ENCODE assay signal across 12 cellular contexts in the genomic region with DNA sequence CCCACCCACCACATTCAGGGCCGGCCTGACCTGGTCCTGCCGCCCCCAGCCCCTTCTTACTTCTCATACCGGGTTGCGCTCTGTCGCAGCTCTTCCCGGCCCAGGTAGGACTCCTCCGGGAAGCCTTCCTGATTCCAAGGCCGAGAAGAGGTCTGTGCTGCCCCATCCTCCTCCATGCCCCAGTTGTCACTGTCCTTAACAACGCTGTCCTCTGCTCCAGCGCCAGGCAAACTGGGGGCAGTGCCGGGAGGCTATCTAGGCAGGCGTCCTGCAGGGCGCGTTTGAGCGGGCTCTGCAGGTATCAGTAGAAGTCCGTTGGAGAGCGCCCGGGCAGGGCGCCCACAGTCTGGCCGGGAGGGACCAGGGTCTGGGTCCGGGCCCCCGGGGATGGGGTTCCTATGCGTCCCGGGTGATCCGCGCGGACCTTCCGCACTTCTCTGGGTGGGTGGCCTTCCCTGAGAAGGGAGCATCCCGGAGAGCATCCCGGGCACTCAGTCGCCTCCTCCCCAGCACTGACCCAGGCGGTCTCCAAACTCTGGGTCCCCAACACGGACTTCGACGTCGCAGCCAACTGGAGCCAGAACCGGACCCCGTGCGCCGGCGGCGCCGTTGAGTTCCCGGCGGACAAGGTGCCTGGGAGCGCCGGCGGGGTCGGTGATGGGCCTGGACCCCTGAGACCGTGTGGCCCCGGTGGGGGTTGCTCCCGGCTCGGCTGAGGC. TPM values are rescaled to one million over a fixed set of nuclear protein-coding genes. Genes with fewer than 3 reads are reported as not detected.
DNase-seq lines count a peak whose midpoint lies in the region; ATAC-seq and TF ChIP-seq lines count a peak whose summit lies in the region.
"Had no signal": no experiment of that assay in that cellular context is flagged by ENCODE, and none has a peak within 500 bp of the region (broad histone marks: within the 10 kb centered on the region; RNA-seq: fewer than 3 reads in every experiment).

No MANE protein-coding gene starts in this region.

- DNase-seq in AG09309 (ENCODE audit: low read depth) = no peak
- DNase-seq in GM23338 (ENCODE audit: low spot score) = peak; percentile 50
- no peak for DNase-seq in dorsolateral prefrontal cortex
- DNase-seq in NCI-H748 treated with DMSO at 0.1 percent for 48 hours (lab: John Stamatoyannopoulos, UW) = no peak
- no peak for DNase-seq in C1 segment of cervical spinal cord (lab: John Stamatoyannopoulos, UW)
- DNase-seq in sciatic nerve (ENCODE audit: low spot score) = no peak
- DNase-seq: EL, NCI-H1417 treated with DMSO at 0.1 percent for 48 hours, SHP77 treated with DMSO at 0.1 percent for 48 hours had no signal

- peak overlapping the region; percentile 96 for H3K4me2 ChIP-seq in GM23338

- no peaks in the 10 kb centered on the region; the same call in 1 of the 2 replicates for H4K20me1 ChIP-seq in GM23338 (replicated peaks; ENCODE audit: insufficient read depth)

- H3K27me3 ChIP-seq in GM23338 (ENCODE audit: insufficient read depth) (peaks cover 75% of the 10 kb centered on the region), dorsolateral prefrontal cortex (peaks cover 0 to 60% (median 44%) of the 10 kb centered on the region in 45 donors), mucosa of rectum (ENCODE audit: control insufficient read depth in 2 of 2, insufficient read depth in 2 of 2, low read length in 2 of 2) (peaks cover 3 to 5% of the 10 kb centered on the region in 2 donors)

- no peaks in the 10 kb centered on the region for H3K9me3 Mint-ChIP-seq in GM23338

- H3K27ac Mint-ChIP-seq in GM23338 = no peak overlapping the region

- H3K27ac ChIP-seq in GM23338 (ENCODE audit: low read depth) (no peak overlapping the region), dorsolateral prefrontal cortex (no peak overlapping the region), mucosa of rectum (ENCODE audit: low read depth in 2 of 2, low read length in 2 of 2) (peak overlapping the region; percentile 88 to 94)
- H3K27ac ChIP-seq: parathyroid adenoma had no signal

- ATAC-seq in GM23338 (peak; percentile 11), HG02678 (IDR thresholded peaks at IDR 0.05; ENCODE audit: unreplicated experiment) (no peak), sciatic nerve (no peak)

- H3K4me3 ChIP-seq in AG09309 (ENCODE audit: control insufficient read depth, low read depth, low read length) = peak overlapping the region; percentile 29
- peak overlapping the region; percentile 66 for H3K4me3 ChIP-seq in GM23338
- H3K4me3 ChIP-seq in dorsolateral prefrontal cortex = peak overlapping the region in 35 of 59 donors; percentile 3 to 53 (median 36)
- H3K4me3 ChIP-seq in mucosa of rectum (ENCODE audit: low read length in 2 of 2) = peak overlapping the region; percentile 63 to 76

- peaks cover 10% of the 10 kb centered on the region for H3F3A ChIP-seq in GM23338 (replicated peaks; ENCODE audit: low read depth)

- no peak for TF ChIP-seq CTCF in AG09309 (IDR thresholded peaks at IDR 0.05; ENCODE audit: control insufficient read depth, insufficient read depth, low read depth, low read length, missing control alignments)
- TF ChIP-seq CTCF in GM23338 (conservative IDR thresholded peaks at IDR 0.05; ENCODE audit: low read depth in 2 of 2) = no peak
- no peak for TF ChIP-seq CTCF in dorsolateral prefrontal cortex (IDR thresholded peaks at IDR 0.05 in 54 of 56, conservative IDR thresholded peaks at IDR 0.05 in 2 of 56; ENCODE audit: low read depth in 1 of 56, partially characterized antibody in 56 of 56)

- intact Hi-C loops in dorsolateral prefrontal cortex (cut with DNase I) (no loop called here), sciatic nerve (cut with DNase I) (loop anchor here (10.0 kb wide), 1 partner anchor 149 kb away; a partner anchor contains a TSS)

- no peaks in the 10 kb centered on the region for H3K79me2 ChIP-seq in GM23338 (replicated peaks; ENCODE audit: insufficient read depth)
- H3K79me2 ChIP-seq: parathyroid adenoma had no signal

- H3K9me2 ChIP-seq in GM23338 (ENCODE audit: insufficient read depth) = peaks cover 13% of the 10 kb centered on the region

- H3K4me1 ChIP-seq in GM23338 (ENCODE audit: insufficient read depth) (peaks cover 8% of the 10 kb centered on the region), mucosa of rectum (ENCODE audit: control insufficient read depth in 2 of 2, insufficient read depth in 2 of 2, low read length in 2 of 2) (peaks cover 25 to 32% of the 10 kb centered on the region in 2 donors)
- H3K4me1 ChIP-seq: parathyroid adenoma had no signal

- no peaks in the 10 kb centered on the region for H3K36me3 Mint-ChIP-seq in GM23338 (ENCODE audit: low read depth)

- peak overlapping the region; percentile 70 to 95 for H3K9ac ChIP-seq in mucosa of rectum (ENCODE audit: low read depth in 1 of 2, low read length in 2 of 2)
- H3K9ac ChIP-seq: parathyroid adenoma had no signal

- no peaks in the 10 kb centered on the region for H3K9me3 ChIP-seq in mucosa of rectum (ENCODE audit: control insufficient read depth in 2 of 2, low read length in 2 of 2)

- peak overlapping the region; percentile 63 for H3K4me3 Mint-ChIP-seq in GM23338

- peaks cover 12% of the 10 kb centered on the region for H3K4me1 Mint-ChIP-seq in GM23338

- peaks cover 39% of the 10 kb centered on the region for H3K27me3 Mint-ChIP-seq in GM23338 (ENCODE audit: insufficient read depth, low read depth, poor library complexity)

- H2AFZ ChIP-seq in GM23338 = peak overlapping the region; percentile 91
- H2AFZ ChIP-seq: parathyroid adenoma had no signal

- no peaks in the 10 kb centered on the region for H3K36me3 ChIP-seq in GM23338 (ENCODE audit: insufficient read depth)
- H3K36me3 ChIP-seq in mucosa of rectum (ENCODE audit: control insufficient read depth in 2 of 2, insufficient read depth in 2 of 2, low read length in 2 of 2) = no peaks in the 10 kb centered on the region

TF ChIP-seq in GM23338, 12 proteins besides CTCF, POLR2A, EP300 and RAD21:
- TF ChIP-seq EZH2phosphoT487 (IDR thresholded peaks at IDR 0.05; ENCODE audit: unreplicated experiment) (no peak), CREB1 (CRISPR knock-in tag; IDR thresholded peaks at IDR 0.05; ENCODE audit: low read depth) (no peak), STAT1 (IDR thresholded peaks at IDR 0.05; ENCODE audit: unreplicated experiment) (no peak), EZH2 (IDR thresholded peaks at IDR 0.05; ENCODE audit: low read depth, unreplicated experiment) (peak; percentile 62), ZNF331 (CRISPR knock-in tag; IDR thresholded peaks at IDR 0.05; ENCODE audit: low read depth) (no peak)
TF ChIP-seq in GM23338: peak in this region for 1.

RNA-seq across cellular contexts. Expression of a gene that starts 0.9 kb away (rescaled TPM):
- total RNA-seq in GM23338 (2014; rRNA removed; shearing (Covaris generic)) = 0.16 and 0.69 TPM in 2 replicates
- 1.2 and 1.6 TPM in 2 replicates for polyA plus RNA-seq in GM23338 (2016; fragmentation: Nextera tagmentation; extraction: Ambion mirVana)
- total RNA-seq in dorsolateral prefrontal cortex (1 to 10 TPM in 21 of 120 experiments, under 1 TPM in 75, not detected in 24; 0.18 to 3.8 (median 0.56) TPM), sciatic nerve (0.40 TPM)

Comparison
In these comparisons a context has a peak if more than half of its experiments do, and no peak if none do; other contexts are left out.
1. H3K27ac ChIP-seq: peak in mucosa of rectum (2 of 2); none in GM23338 (single experiment) and dorsolateral prefrontal cortex (0 of 59).
2. Peak in every context shown above with its lines, with median percentiles within 50 percentile points of each other: H3K4me3 ChIP-seq.